In genomic region chr12:13215056-13215455, GRCh38 we compare ENCODE assay signal across 25 cellular contexts.
"Had no signal": no experiment of that assay in that cellular context is flagged by ENCODE, and none has a peak within 500 bp of the region (broad histone marks: within the 10 kb centered on the region; RNA-seq: fewer than 3 reads in every experiment).

No MANE protein-coding gene starts in this region.

- H3K4me3 ChIP-seq: dorsolateral prefrontal cortex, gastroesophageal sphincter, lung, prostate gland, right lobe of liver, thoracic aorta, transverse colon had no signal

- H3K4me3 Mint-ChIP-seq: natural killer cell; neural crest cell; stimulated activated memory B cell treated with anti-CD40 and anti-IgM and Interleukin-4, amounts not matched to agents 10 μg/mL and 1 μg/mL and 100 μg/mL, for 72 hours; stimulated activated naive CD8-positive, alpha-beta T cell treated with anti-CD3 and anti-CD28 coated beads, Interleukin-15, Interleukin-2, amounts not matched to agents 100 ng/mL and 50 ng/mL, for 24 hours had no signal

- H3K27me3 Mint-ChIP-seq: stimulated activated naive CD8-positive, alpha-beta T cell treated with anti-CD3 and anti-CD28 coated beads, Interleukin-15, Interleukin-2, amounts not matched to agents 100 ng/mL and 50 ng/mL, for 24 hours had no signal

- H3K9me3 ChIP-seq: prostate gland, right lobe of liver, thoracic aorta, transverse colon had no signal

- H2AFZ ChIP-seq: parathyroid adenoma had no signal

- H3K9ac ChIP-seq: parathyroid adenoma had no signal

- H3K36me3 ChIP-seq: right lobe of liver had no signal

- H3K36me3 Mint-ChIP-seq: natural killer cell; stimulated activated memory B cell treated with anti-CD40 and anti-IgM and Interleukin-4, amounts not matched to agents 10 μg/mL and 1 μg/mL and 100 μg/mL, for 72 hours had no signal

- H3K9me3 Mint-ChIP-seq: natural killer cell; stimulated activated naive CD8-positive, alpha-beta T cell treated with anti-CD3 and anti-CD28 coated beads, Interleukin-15, Interleukin-2, amounts not matched to agents 100 ng/mL and 50 ng/mL, for 24 hours had no signal

- H3K27me3 ChIP-seq: dorsolateral prefrontal cortex, gastroesophageal sphincter, right lobe of liver, transverse colon had no signal

- H3K27ac Mint-ChIP-seq: natural killer cell; stimulated activated memory B cell treated with anti-CD40 and anti-IgM and Interleukin-4, amounts not matched to agents 10 μg/mL and 1 μg/mL and 100 μg/mL, for 72 hours; stimulated activated naive CD8-positive, alpha-beta T cell treated with anti-CD3 and anti-CD28 coated beads, Interleukin-15, Interleukin-2, amounts not matched to agents 100 ng/mL and 50 ng/mL, for 24 hours had no signal

- FAIRE-seq: kidney had no signal

- DNase-seq: central memory CD4-positive, alpha-beta T cell; cortex of kidney; dorsolateral prefrontal cortex; effector CD8-positive, alpha-beta T cell; glutamatergic neuron; kidney; left cardiac atrium; left ventricle myocardium superior; natural killer cell; occipital lobe; retina; right lobe of liver; stimulated activated CD4-positive, alpha-beta T cell treated with anti-CD3 and anti-CD28 coated beads, Interleukin-1b, Interleukin-23, amount 100 ng/mL, for 48 hours; stimulated activated CD4-positive, alpha-beta T cell treated with anti-CD3 and anti-CD28 coated beads, Interleukin-4, amount 100 ng/mL, for 24 hours; substantia nigra; transverse colon had no signal

- H3K4me1 ChIP-seq: parathyroid adenoma, prostate gland, right lobe of liver had no signal

- H3K79me2 ChIP-seq: parathyroid adenoma had no signal

- ATAC-seq: esophagus mucosa; gastroesophageal sphincter; left cardiac atrium; left ventricle myocardium superior; natural killer cell; right lobe of liver; stimulated activated memory B cell treated with anti-CD40 and anti-IgM and Interleukin-4, amounts not matched to agents 10 μg/mL and 1 μg/mL and 100 μg/mL, for 72 hours had no signal

- H3K27ac ChIP-seq: dorsolateral prefrontal cortex, gastroesophageal sphincter, parathyroid adenoma, prostate gland, right lobe of liver, thoracic aorta, transverse colon had no signal
